Comparison of ENCODE assay signal across 9 cellular contexts in genomic region chr22:29464581-29464980, GRCh38. TPM values are rescaled to one million over a fixed set of nuclear protein-coding genes. Genes with fewer than 3 reads are reported as not detected.
"Had no signal": no experiment of that assay in that cellular context is flagged by ENCODE, and none has a peak within 500 bp of the region (broad histone marks: within the 10 kb centered on the region; RNA-seq: fewer than 3 reads in every experiment).

No MANE protein-coding gene starts in this region.

- H3K27ac ChIP-seq: HL-60, KMS-11 had no signal

- H3K9ac ChIP-seq: KMS-11 had no signal

- FAIRE-seq: HTR-8/SVneo had no signal

- H3K4me2 ChIP-seq: KMS-11 had no signal

- DNase-seq: IMR-90, KBM-7, KG1 had no signal

RNA-seq across cellular contexts. Expression of gene NEFH, which starts 15.4 kb away (rescaled TPM):
- total RNA-seq: HT-29, HT1080 had no signal

RNA-seq across cellular contexts. Expression of gene RFPL1, which starts 26.2 kb away (rescaled TPM):
- total RNA-seq: HT-29, HT1080, IMR-90 had no signal
- polyA plus RNA-seq: IgD-negative memory B cell, IMR-90 had no signal
